ENCODE assay signal across 1 cellular context in genomic region chr20:8250539-8251200, GRCh38.
TF ChIP-seq lines count a peak whose summit lies in the region.

No MANE protein-coding gene starts in this region.

TF ChIP-seq in HepG2, 621 proteins besides CTCF, POLR2A, EP300 and RAD21 (continued from another document):
- no peak for TF ChIP-seq HMGA1 (CRISPR knock-in tag; conservative IDR thresholded peaks at IDR 0.05)
- no peak for TF ChIP-seq NFRKB (IDR thresholded peaks at IDR 0.05)
- TF ChIP-seq NR0B2 (CRISPR knock-in tag; IDR thresholded peaks at IDR 0.05), result no peak
